Comparison of ENCODE assay signal across 31 cellular contexts in genomic region chr10:34337917-34338316, GRCh38.
"Had no signal": no experiment of that assay in that cellular context is flagged by ENCODE, and none has a peak within 500 bp of the region (broad histone marks: within the 10 kb centered on the region; RNA-seq: fewer than 3 reads in every experiment).

No MANE protein-coding gene starts in this region.

- H3K4me3 ChIP-seq: colonic mucosa, esophagus squamous epithelium, lung, mucosa of descending colon, ovary, smooth muscle cell, suprapubic skin, thyroid gland, vagina had no signal

- H3K4me1 ChIP-seq: colonic mucosa, suprapubic skin, thyroid gland had no signal

- H3K9me3 Mint-ChIP-seq: dendritic cell treated with granulocyte-macrophage colony-stimulating factor and Interleukin-4, amounts not matched to agents 40 ng/mL and 50 ng/mL, for 4 days; immature natural killer cell; mesothelial cell of epicardium; naive thymus-derived CD4-positive, alpha-beta T cell; nephron progenitor cell; stimulated activated naive CD8-positive, alpha-beta T cell treated with anti-CD3 and anti-CD28 coated beads, Interleukin-15, amount 100 ng/mL, for 72 hours had no signal

- H3K27me3 ChIP-seq: colonic mucosa, esophagus squamous epithelium, ovary, suprapubic skin, thyroid gland, vagina had no signal

- H3K4me1 Mint-ChIP-seq: nephron progenitor cell; stimulated activated naive CD8-positive, alpha-beta T cell treated with anti-CD3 and anti-CD28 coated beads, Interleukin-15, amount 100 ng/mL, for 72 hours had no signal

- H3K27ac ChIP-seq: colonic mucosa, esophagus squamous epithelium, ovary, suprapubic skin, thyroid gland, vagina had no signal

- H3K36me3 ChIP-seq: colonic mucosa, ovary, suprapubic skin, thyroid gland, vagina had no signal

- H3K36me3 Mint-ChIP-seq: immature natural killer cell; naive thymus-derived CD4-positive, alpha-beta T cell had no signal

- ATAC-seq: left lobe of liver; mucosa of descending colon; naive thymus-derived CD4-positive, alpha-beta T cell; sciatic nerve; stimulated activated naive CD8-positive, alpha-beta T cell treated with anti-CD3 and anti-CD28 coated beads, Interleukin-15, amount 100 ng/mL, for 72 hours had no signal

- H3K27me3 Mint-ChIP-seq: dendritic cell treated with granulocyte-macrophage colony-stimulating factor and Interleukin-4, amounts not matched to agents 40 ng/mL and 50 ng/mL, for 4 days; stimulated activated naive CD8-positive, alpha-beta T cell treated with anti-CD3 and anti-CD28 coated beads, Interleukin-15, amount 100 ng/mL, for 72 hours had no signal

- H3K4me3 Mint-ChIP-seq: dendritic cell treated with granulocyte-macrophage colony-stimulating factor and Interleukin-4, amounts not matched to agents 40 ng/mL and 50 ng/mL, for 4 days; immature natural killer cell; mesothelial cell of epicardium; naive thymus-derived CD4-positive, alpha-beta T cell; nephron progenitor cell; stimulated activated naive CD8-positive, alpha-beta T cell treated with anti-CD3 and anti-CD28 coated beads, Interleukin-15, amount 100 ng/mL, for 72 hours had no signal

- DNase-seq: colonic mucosa; effector memory CD4-positive, alpha-beta T cell; erythroblast; esophagus squamous epithelium; foreskin melanocyte; hypothalamus; immature natural killer cell; kidney; mesenchymal stem cell; mucosa of descending colon; naive thymus-derived CD4-positive, alpha-beta T cell; nephron progenitor cell; nucleus accumbens; ovary; posterior cingulate gyrus; stimulated activated CD4-positive, alpha-beta T cell treated with anti-CD3 and anti-CD28 coated beads, Interleukin-12 subunit alpha, Interleukin-12 subunit beta, amount 100 ng/mL, for 4 hours; stimulated activated CD4-positive, alpha-beta T cell treated with anti-CD3 and anti-CD28 coated beads, Interleukin-1b, Interleukin-23, amount 100 ng/mL, for 48 hours; stimulated activated CD4-positive, alpha-beta T cell treated with anti-CD3 and anti-CD28 coated beads, Interleukin-4, amount 100 ng/mL, for 1 hour; stimulated activated CD8-positive, alpha-beta memory T cell treated with anti-CD3 and anti-CD28 coated beads, Interleukin-4, amount 100 ng/mL, for 48 hours; stimulated activated naive CD4-positive, alpha-beta T cell; stimulated activated naive CD8-positive, alpha-beta T cell treated with anti-CD3 and anti-CD28 coated beads, Interleukin-15, amount 100 ng/mL, for 72 hours; thyroid gland; trophoblast cell had no signal

- H3K4me2 ChIP-seq: smooth muscle cell had no signal

- H3K27ac Mint-ChIP-seq: dendritic cell treated with granulocyte-macrophage colony-stimulating factor and Interleukin-4, amounts not matched to agents 40 ng/mL and 50 ng/mL, for 4 days; immature natural killer cell; mesothelial cell of epicardium; naive thymus-derived CD4-positive, alpha-beta T cell; nephron progenitor cell; stimulated activated naive CD8-positive, alpha-beta T cell treated with anti-CD3 and anti-CD28 coated beads, Interleukin-15, amount 100 ng/mL, for 72 hours had no signal

- H3K9me3 ChIP-seq: colonic mucosa, esophagus squamous epithelium, mucosa of descending colon, ovary, suprapubic skin, thyroid gland, vagina had no signal
